Comparison of ENCODE assay signal across 24 cellular contexts in the genomic region with DNA sequence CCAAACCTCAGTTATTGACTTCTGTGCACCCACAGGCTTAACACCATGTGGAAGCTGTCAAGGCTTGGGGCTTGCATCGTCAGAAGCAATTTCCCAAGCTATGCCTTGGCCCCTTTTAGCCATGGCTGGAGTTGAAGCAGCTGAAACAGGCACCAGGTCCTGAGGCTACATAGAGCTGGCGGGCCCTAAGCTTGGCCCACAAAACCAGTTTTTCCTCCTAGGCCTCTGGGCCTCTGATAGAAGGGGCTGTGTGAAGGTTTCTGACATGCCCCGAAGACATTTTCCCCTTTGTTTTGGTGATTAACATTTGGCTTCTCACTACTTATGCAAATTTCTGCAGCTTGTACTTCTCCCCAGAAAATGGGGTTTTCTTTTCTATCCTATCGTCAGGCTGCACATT.
"Had no signal": no experiment of that assay in that cellular context is flagged by ENCODE, and none has a peak within 500 bp of the region (broad histone marks: within the 10 kb centered on the region; RNA-seq: fewer than 3 reads in every experiment).

No MANE protein-coding gene starts in this region.

- H3K27ac ChIP-seq: KMS-11, SJCRH30 had no signal

- H3K4me2 ChIP-seq: KMS-11 had no signal

- H3K9me3 ChIP-seq: SJCRH30 had no signal

- H3K9ac ChIP-seq: KMS-11 had no signal

- H3K27me3 ChIP-seq: SJCRH30 had no signal

- H3K4me3 ChIP-seq: K562, SJCRH30 had no signal

- ATAC-seq: K562, Panc1, PC-3, Right ventricle myocardium inferior, SK-N-SH treated with all-trans-retinoic acid at 6 μM for 48 hours had no signal

- H3K4me1 ChIP-seq: SJCRH30 had no signal

- DNase-seq: Kasumi-1; MM.1S; NCI-H1092 treated with DMSO at 0.1 percent for 48 hours; NCI-H1436; NCI-H187; NCI-H2029; NCI-H2081 treated with DMSO at 0.1 percent for 48 hours; NCI-H2171; NCI-H226; NCI-H446; NCI-H510A; NCI-H524 treated with DMSO at 0.1 percent for 48 hours; NCI-H69; NCI-H774; NK-92 treated with Interleukin-12 subunit alpha and Interleukin-12 subunit beta, amount 100 ng/mL, for 24 hours; PC-3; SHP77 treated with DMSO at 0.1 percent for 48 hours; SJCRH30 had no signal

- H3K27me3 Mint-ChIP-seq: IgD-negative memory B cell had no signal

- H3K36me3 ChIP-seq: SJCRH30 had no signal
